21 cellular contexts compared by ENCODE assay signal in the genomic region with DNA sequence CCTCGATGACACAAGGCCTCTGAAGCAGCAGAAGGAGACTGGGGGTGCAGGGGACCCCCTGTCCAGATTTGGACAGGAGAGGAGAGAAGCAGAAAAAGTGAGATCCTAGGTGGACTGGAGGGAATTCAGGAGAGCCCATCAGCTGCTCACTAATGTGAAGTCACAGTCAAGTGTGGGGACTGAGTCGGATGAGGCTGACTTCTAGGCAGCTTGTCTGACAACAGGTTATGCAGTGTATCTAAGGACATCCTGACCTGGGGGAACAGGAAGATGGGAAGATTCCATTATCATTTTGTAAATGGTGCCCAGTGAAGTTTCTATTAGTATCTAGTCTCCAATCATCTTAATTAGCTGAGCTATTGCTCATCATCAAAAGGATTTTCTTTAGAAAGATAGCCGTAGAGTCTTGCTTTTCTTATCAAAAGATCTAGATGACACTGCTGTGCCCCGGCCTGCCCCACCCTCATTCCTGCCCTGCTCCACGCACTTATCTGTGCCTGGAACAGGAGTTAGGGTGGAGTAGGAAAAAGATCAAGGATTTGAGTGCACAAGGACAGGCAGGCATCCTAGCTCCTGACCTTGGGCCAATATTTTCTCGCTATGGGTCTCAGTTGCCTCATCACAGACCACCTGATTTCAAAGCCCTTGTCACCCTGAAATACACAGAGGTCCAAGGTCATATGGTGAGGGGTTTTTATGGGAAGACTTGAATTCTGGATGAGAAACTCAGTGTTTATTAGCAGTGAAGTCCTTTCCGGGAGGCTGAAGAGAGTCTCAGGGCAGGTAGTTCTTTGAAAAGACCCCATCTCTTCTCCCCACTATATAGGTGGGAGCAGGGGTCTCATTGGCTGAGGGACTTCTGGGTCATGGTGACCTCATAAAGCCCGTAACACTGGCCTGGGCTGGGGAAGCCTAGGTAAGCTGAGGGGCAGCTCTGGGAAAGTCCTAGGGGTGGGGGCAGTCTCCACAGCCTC. TPM values are rescaled to one million over a fixed set of nuclear protein-coding genes. Genes with fewer than 3 reads are reported as not detected.
DNase-seq lines count a peak whose midpoint lies in the region; ATAC-seq and TF ChIP-seq lines count a peak whose summit lies in the region.
"Had no signal": no experiment of that assay in that cellular context is flagged by ENCODE, and none has a peak within 500 bp of the region (broad histone marks: within the 10 kb centered on the region; RNA-seq: fewer than 3 reads in every experiment).

A gene (plus strand): TSS at position 924 of the 974 bp plus-strand sequence. CDS start 11,141 bp downstream, outside the sequence.

- CTCF ChIA-PET in HCT116 (lab: Charles Lee): no interaction called here
- CTCF ChIA-PET in WTC11 (lab: Charles Lee): no interaction called here
- CTCF ChIA-PET in PC-9 (lab: Charles Lee): no interaction called here

- intact Hi-C loops in HCT116 (cut with micrococcal nuclease) (no loop called here), left colon (cut with DNase I, micrococcal nuclease) (no loop called here), thyroid gland (cut with DNase I) (no loop called here), PC-9 (cut with micrococcal nuclease; ENCODE audit: unreplicated experiment) (no loop called here), breast epithelium (cut with DNase I; ENCODE audit: low total_unique reads) (no loop called here)

- DNase-seq in HCT116 (ENCODE audit: low read depth, low spot score) (no peak), WTC11 (ENCODE audit: low spot score) (no peak), left colon (peak; percentile 64 to 81), thyroid gland (no peak), PC-9 (no peak), breast epithelium (ENCODE audit: low spot score in 2 of 2) (no peak), foreskin fibroblast (no peak)
- DNase-seq: DMS 273 treated with DMSO at 0.1 percent for 48 hours, HFFc6, Kasumi-1, NCI-H1105, NCI-H187, NCI-H69, RPMI8226, SIG-M5 had no signal

- H3K9me3 Mint-ChIP-seq in WTC11: peaks cover 32% of the 10 kb centered on the region

- no peak within 1 kb of the TSS for H3K27ac ChIP-seq in HCT116 (ENCODE audit: low read depth, low read length)
- no peak within 1 kb of the TSS for H3K27ac ChIP-seq in thyroid gland
- H3K27ac ChIP-seq in PC-9: no peak within 1 kb of the TSS
- no peak within 1 kb of the TSS for H3K27ac ChIP-seq in breast epithelium
- H3K27ac ChIP-seq: A549; BLaER1 treated with 17β-estradiol and CSF1 and Interleukin-3, amounts not matched to agents 10 nM and 100 nM had no signal

- H3K9me2 ChIP-seq in HCT116 (ENCODE audit: insufficient read depth) (no peaks in the 10 kb centered on the region), PC-9 (ENCODE audit: insufficient read depth) (no peaks in the 10 kb centered on the region)

- H3K4me1 ChIP-seq in HCT116 (ENCODE audit: control insufficient read depth in 1 of 2, insufficient read depth in 2 of 2, low read length in 2 of 2) (peaks cover 4 to 12% of the 10 kb centered on the region in 2 experiments; a peak in 3 of 4 replicates), thyroid gland (no peaks in the 10 kb centered on the region), PC-9 (replicated peaks; ENCODE audit: insufficient read depth) (no peaks in the 10 kb centered on the region), breast epithelium (no peaks in the 10 kb centered on the region)
- H3K4me1 ChIP-seq: A549; BLaER1 treated with 17β-estradiol and CSF1 and Interleukin-3, amounts not matched to agents 10 nM and 100 nM had no signal

- H3K4me3 ChIP-seq in HCT116 (replicated peaks in 1 of 2; ENCODE audit: low read depth in 1 of 2, low read length in 2 of 2) (peak within 1 kb of the TSS in 1 of 2 experiments; percentile 10; a peak in 1 of 4 replicates), thyroid gland (replicated peaks in 1 of 3) (no peak within 1 kb of the TSS), PC-9 (no peak within 1 kb of the TSS), breast epithelium (no peak within 1 kb of the TSS), foreskin fibroblast (ENCODE audit: low read depth in 1 of 2, low read length in 2 of 2) (no peak within 1 kb of the TSS)
- H3K4me3 ChIP-seq: A549; BLaER1 treated with 17β-estradiol and CSF1 and Interleukin-3, amounts not matched to agents 10 nM and 100 nM; GM23338 had no signal

- no peak for TF ChIP-seq RAD21 in HCT116 (IDR thresholded peaks at IDR 0.05; ENCODE audit: low read depth)

- H3K27me3 Mint-ChIP-seq in WTC11 (ENCODE audit: low read depth): peaks cover 4% of the 10 kb centered on the region; the same call in 1 of the 2 replicates

- RAD21 ChIA-PET in HCT116 (lab: Charles Lee; ENCODE audit: low non-redundant PET in 1 of 2, low total read pairs in 2 of 2, uncharacterized antibody in 2 of 2, unreplicated experiment in 2 of 2): interaction anchor here in 1 of 2 experiments (0.7 kb wide), 1 partner anchor 206 kb away, joined by 3 read pairs; no protein-coding TSS in a partner anchor

- no peaks in the 10 kb centered on the region for H3K4me1 Mint-ChIP-seq in WTC11
- H3K4me1 Mint-ChIP-seq: CD8-positive, alpha-beta memory T cell; GM23338 had no signal

- TF ChIP-seq CTCF in HCT116 (IDR thresholded peaks at IDR 0.05 in 2 of 3, conservative IDR thresholded peaks at IDR 0.05 in 1 of 3; ENCODE audit: borderline replicate concordance in 1 of 3, insufficient read depth in 1 of 3, low read depth in 2 of 3, low read length in 2 of 3): no peak
- TF ChIP-seq CTCF in WTC11 (IDR thresholded peaks at IDR 0.05): no peak
- no peak for TF ChIP-seq CTCF in thyroid gland (IDR thresholded peaks at IDR 0.05)
- no peak for TF ChIP-seq CTCF in PC-9 (conservative IDR thresholded peaks at IDR 0.05)
- no peak for TF ChIP-seq CTCF in breast epithelium (IDR thresholded peaks at IDR 0.05)
- no peak for TF ChIP-seq CTCF in foreskin fibroblast (IDR thresholded peaks at IDR 0.05; ENCODE audit: low read depth, low read length)

- TF ChIP-seq POLR2A in HCT116 (IDR thresholded peaks at IDR 0.05; ENCODE audit: borderline replicate concordance, extremely low read depth, insufficient read depth, insufficient read length) (no peak), thyroid gland (IDR thresholded peaks at IDR 0.05) (no peak), breast epithelium (IDR thresholded peaks at IDR 0.05) (no peak)

- H3K27ac Mint-ChIP-seq in WTC11: peak within 1 kb of the TSS; percentile 2; the same call in 1 of the 2 replicates
- H3K27ac Mint-ChIP-seq: GM23338, HFFc6 had no signal

- peaks cover 15% of the 10 kb centered on the region for H3K36me3 Mint-ChIP-seq in WTC11
- H3K36me3 Mint-ChIP-seq: CD8-positive, alpha-beta memory T cell had no signal

- ATAC-seq in HCT116: peak; percentile 57; the same call in 1 of the 2 replicates
- no peak for ATAC-seq in WTC11
- ATAC-seq in left colon: peak; percentile 96
- ATAC-seq: A549, GM23338 had no signal

- H2AFZ ChIP-seq in HCT116 (ENCODE audit: low read depth, low read length, poor library complexity, severe bottlenecking): no peak within 1 kb of the TSS
- no peak within 1 kb of the TSS for H2AFZ ChIP-seq in PC-9

- BruUV-seq in HCT116 (replicated peaks; lab: Mats Ljungman, UMichigan) (no TSS peak), PC-9 (replicated peaks; lab: Mats Ljungman, UMichigan) (no TSS peak)

- H3K36me3 ChIP-seq in HCT116 (ENCODE audit: control insufficient read depth in 1 of 2, insufficient read depth in 2 of 2, low read length in 2 of 2) (no peaks in the 10 kb centered on the region), thyroid gland (no peaks in the 10 kb centered on the region), PC-9 (ENCODE audit: low read depth) (no peaks in the 10 kb centered on the region), breast epithelium (no peaks in the 10 kb centered on the region)

- no peak within 1 kb of the TSS for H3K9ac ChIP-seq in HCT116 (ENCODE audit: low read length)
- H3K9ac ChIP-seq: BLaER1 treated with 17β-estradiol and CSF1 and Interleukin-3, amounts not matched to agents 10 nM and 100 nM had no signal

- POLR2A ChIA-PET in HCT116 (lab: Charles Lee): no interaction called here
- POLR2A ChIA-PET in WTC11 (lab: Charles Lee): no interaction called here
- POLR2A ChIA-PET in PC-9 (lab: Charles Lee; ENCODE audit: unreplicated experiment): no interaction called here

- H4K20me1 ChIP-seq in HCT116 (ENCODE audit: insufficient read depth) (no peaks in the 10 kb centered on the region), PC-9 (ENCODE audit: insufficient read depth) (no peaks in the 10 kb centered on the region)
- H4K20me1 ChIP-seq: BLaER1 treated with 17β-estradiol and CSF1 and Interleukin-3, amounts not matched to agents 10 nM and 100 nM had no signal

- H3K79me2 ChIP-seq in HCT116 (ENCODE audit: insufficient read depth, low read length) (no peaks in the 10 kb centered on the region), PC-9 (ENCODE audit: low read depth) (no peaks in the 10 kb centered on the region)

- H3K4me2 ChIP-seq in HCT116 (ENCODE audit: low read length) (peak within 1 kb of the TSS; percentile 46), PC-9 (no peak within 1 kb of the TSS)
- H3K4me2 ChIP-seq: A549; BLaER1 treated with 17β-estradiol and CSF1 and Interleukin-3, amounts not matched to agents 10 nM and 100 nM; GM23338 had no signal

- H3K9me3 ChIP-seq in HCT116 (ENCODE audit: control insufficient read depth in 1 of 2, insufficient read depth in 1 of 2, low read depth in 1 of 2, low read length in 2 of 2) (peaks cover 11% of the 10 kb centered on the region in 2 experiments; a peak in 3 of 4 replicates), thyroid gland (no peaks in the 10 kb centered on the region), PC-9 (ENCODE audit: insufficient read depth, low read depth) (no peaks in the 10 kb centered on the region; the same call in 1 of the 2 replicates), breast epithelium (peaks cover 5 to 9% of the 10 kb centered on the region in 2 donors)

- H3F3A ChIP-seq in PC-9 (ENCODE audit: insufficient read depth, low read depth): no peaks in the 10 kb centered on the region

- whole genome bisulfite sequencing in thyroid gland, 2 donors: 82 to 84% methylated on average over 8 of the region's 8 CpGs

- H3K27me3 ChIP-seq in HCT116 (ENCODE audit: insufficient read depth, low read length) (no peaks in the 10 kb centered on the region), thyroid gland (no peaks in the 10 kb centered on the region), PC-9 (ENCODE audit: insufficient read depth, low read depth) (peaks cover 18% of the 10 kb centered on the region; the same call in 1 of the 2 replicates), breast epithelium (no peaks in the 10 kb centered on the region)
- H3K27me3 ChIP-seq: BLaER1 treated with 17β-estradiol and CSF1 and Interleukin-3, amounts not matched to agents 10 nM and 100 nM had no signal

- H3K4me3 Mint-ChIP-seq in WTC11: no peak within 1 kb of the TSS
- H3K4me3 Mint-ChIP-seq: CD8-positive, alpha-beta memory T cell; GM23338; HFFc6 had no signal

TF ChIP-seq in HCT116, 20 proteins besides CTCF, POLR2A, EP300 and RAD21 (continues in another document):
- TF ChIP-seq ZFX (IDR thresholded peaks at IDR 0.05): no peak
- TF ChIP-seq CBX3 (IDR thresholded peaks at IDR 0.05; ENCODE audit: low read depth): no peak

TF ChIP-seq in WTC11, 78 proteins besides CTCF, POLR2A, EP300 and RAD21 (continues in another document):
- TF ChIP-seq NFE2L1 (CRISPR knock-in tag; IDR thresholded peaks at IDR 0.05): no peak

RNA-seq across cellular contexts. Expression of the gene that starts here (rescaled TPM):
- total RNA-seq in HCT116 (2021; ENCODE audit: unreplicated experiment): 1.1 TPM
- 0.55 and 0.78 TPM in 2 replicates for polyA plus RNA-seq in HCT116 (2012)
- 0.13 to 0.44 TPM (median 0.41 TPM) in 3 replicates for total RNA-seq in WTC11 (2021)
- total RNA-seq in left colon: 10 to 100 TPM; 11.8 to 14.2 TPM
- total RNA-seq in thyroid gland: 10 to 100 TPM; 16.7 to 24.1 (median 20.8) TPM
- total RNA-seq in PC-9 (2021): 0.45 TPM in 1 of 2 replicates, not detected in the other
- total RNA-seq in breast epithelium: 1 to 10 TPM in 1 of 3 donors, under 1 TPM in 2; 0.66 to 5.3 (median 0.80) TPM
- total RNA-seq: CD8-positive, alpha-beta memory T cell; Daoy; OCI-LY7 had no signal
- polyA plus RNA-seq: A549; CD8-positive, alpha-beta memory T cell; GM23338 had no signal

Comparison
In these comparisons a context has a peak if more than half of its experiments do, and no peak if none do; other contexts are left out.
1. DNase-seq: peak in left colon (2 of 2); none in HCT116 (single experiment), WTC11 (single experiment), thyroid gland (0 of 2), PC-9 (0 of 2), breast epithelium (0 of 2) and foreskin fibroblast (0 of 2).